Comparison of ENCODE assay signal across 22 cellular contexts in genomic region chr6:10305740-10306423, GRCh38.
"Had no signal": no experiment of that assay in that cellular context is flagged by ENCODE, and none has a peak within 500 bp of the region (broad histone marks: within the 10 kb centered on the region; RNA-seq: fewer than 3 reads in every experiment).

No MANE protein-coding gene starts in this region.

- H3K9me3 Mint-ChIP-seq: dendritic cell treated with granulocyte-macrophage colony-stimulating factor and Interleukin-4, amounts not matched to agents 40 ng/mL and 50 ng/mL, for 4 days; nephron progenitor cell; stimulated activated memory B cell treated with anti-CD40 and anti-IgM and Interleukin-4, amounts not matched to agents 10 μg/mL and 1 μg/mL and 100 μg/mL, for 72 hours had no signal

- H3K9ac ChIP-seq: parathyroid adenoma had no signal

- H3K4me1 ChIP-seq: parathyroid adenoma, psoas muscle, spleen, tibial artery had no signal

- H3K4me3 ChIP-seq: psoas muscle, spleen, tibial artery had no signal

- H3K9me3 ChIP-seq: psoas muscle, spleen, tibial artery had no signal

- H3K4me1 Mint-ChIP-seq: naive thymus-derived CD4-positive, alpha-beta T cell; stimulated activated memory B cell treated with anti-CD40 and anti-IgM and Interleukin-4, amounts not matched to agents 10 μg/mL and 1 μg/mL and 100 μg/mL, for 72 hours had no signal

- H3K4me3 Mint-ChIP-seq: dendritic cell treated with granulocyte-macrophage colony-stimulating factor and Interleukin-4, amounts not matched to agents 40 ng/mL and 50 ng/mL, for 4 days; effector memory CD8-positive, alpha-beta T cell; naive thymus-derived CD4-positive, alpha-beta T cell; nephron progenitor cell; stimulated activated memory B cell treated with anti-CD40 and anti-IgM and Interleukin-4, amounts not matched to agents 10 μg/mL and 1 μg/mL and 100 μg/mL, for 72 hours; stimulated activated naive CD8-positive, alpha-beta T cell treated with anti-CD3 and anti-CD28 coated beads, Interleukin-15, Interleukin-2, amounts not matched to agents 100 ng/mL and 50 ng/mL, for 24 hours had no signal

- H3K27ac ChIP-seq: parathyroid adenoma, psoas muscle, spleen, tibial artery had no signal

- DNase-seq: effector memory CD8-positive, alpha-beta T cell; foreskin melanocyte; head of caudate nucleus; hippocampal formation; mammary epithelial cell; naive thymus-derived CD4-positive, alpha-beta T cell; nephron progenitor cell; psoas muscle; retina; spleen; stimulated activated CD4-positive, alpha-beta T cell treated with anti-CD3 and anti-CD28 coated beads, Interleukin-15, amount 100 ng/mL, for 24 hours; stimulated activated CD4-positive, alpha-beta T cell treated with anti-CD3 and anti-CD28 coated beads, Interleukin-1b, Interleukin-23, amount 100 ng/mL, for 48 hours; stimulated activated CD4-positive, alpha-beta T cell treated with anti-CD3 and anti-CD28 coated beads, Interleukin-4, amount 100 ng/mL, for 24 hours; tibial artery had no signal

- FAIRE-seq: colon, islet of Langerhans had no signal

- H3K79me2 ChIP-seq: parathyroid adenoma had no signal

- ATAC-seq: effector memory CD8-positive, alpha-beta T cell; left lobe of liver; naive thymus-derived CD4-positive, alpha-beta T cell; psoas muscle; sciatic nerve; stimulated activated memory B cell treated with anti-CD40 and anti-IgM and Interleukin-4, amounts not matched to agents 10 μg/mL and 1 μg/mL and 100 μg/mL, for 72 hours had no signal

- H3K27me3 Mint-ChIP-seq: effector memory CD8-positive, alpha-beta T cell had no signal

- H3K36me3 Mint-ChIP-seq: naive thymus-derived CD4-positive, alpha-beta T cell; stimulated activated memory B cell treated with anti-CD40 and anti-IgM and Interleukin-4, amounts not matched to agents 10 μg/mL and 1 μg/mL and 100 μg/mL, for 72 hours had no signal

- H3K36me3 ChIP-seq: spleen, tibial artery had no signal

- H3K27ac Mint-ChIP-seq: dendritic cell treated with granulocyte-macrophage colony-stimulating factor and Interleukin-4, amounts not matched to agents 40 ng/mL and 50 ng/mL, for 4 days; effector memory CD8-positive, alpha-beta T cell; naive thymus-derived CD4-positive, alpha-beta T cell; stimulated activated memory B cell treated with anti-CD40 and anti-IgM and Interleukin-4, amounts not matched to agents 10 μg/mL and 1 μg/mL and 100 μg/mL, for 72 hours; stimulated activated naive CD8-positive, alpha-beta T cell treated with anti-CD3 and anti-CD28 coated beads, Interleukin-15, Interleukin-2, amounts not matched to agents 100 ng/mL and 50 ng/mL, for 24 hours had no signal

- H2AFZ ChIP-seq: parathyroid adenoma had no signal
